ENCODE assay signal across 11 cellular contexts in genomic region chr1:37537378-37537777, GRCh38. TPM values are rescaled to one million over a fixed set of nuclear protein-coding genes. Genes with fewer than 3 reads are reported as not detected.
DNase-seq lines count a peak whose midpoint lies in the region; ATAC-seq and TF ChIP-seq lines count a peak whose summit lies in the region.
"Had no signal": no experiment of that assay in that cellular context is flagged by ENCODE, and none has a peak within 500 bp of the region (broad histone marks: within the 10 kb centered on the region; RNA-seq: fewer than 3 reads in every experiment).

No MANE protein-coding gene starts in this region.

- peak overlapping the region; percentile 67 for H3K27ac Mint-ChIP-seq in activated T-helper 17 cell treated with anti-CD3 and anti-CD28 coated beads, Interleukin-2, amount 50 U/mL, for 72 hours

- no peaks in the 10 kb centered on the region for H4K20me1 ChIP-seq in HCT116 (ENCODE audit: insufficient read depth)

- POLR2A ChIA-PET in HCT116 (lab: Charles Lee) = no interaction called here

- TF ChIP-seq POLR2A in HCT116 (IDR thresholded peaks at IDR 0.05; ENCODE audit: borderline replicate concordance, extremely low read depth, insufficient read depth, insufficient read length) = no peak

- TF ChIP-seq RAD21 in HCT116 (IDR thresholded peaks at IDR 0.05; ENCODE audit: low read depth) = no peak

- H3K27ac ChIP-seq in HCT116 (ENCODE audit: low read depth, low read length) = no peak overlapping the region
- H3K27ac ChIP-seq: C4-2B had no signal

- H3K9me3 ChIP-seq in HCT116 (ENCODE audit: control insufficient read depth in 1 of 2, insufficient read depth in 1 of 2, low read depth in 1 of 2, low read length in 2 of 2) = no peaks in the 10 kb centered on the region

- intact Hi-C loops in HCT116 (cut with micrococcal nuclease) = no loop called here

- peaks cover 24 to 31% of the 10 kb centered on the region in 2 experiments; a peak in 3 of 4 replicates for H3K36me3 ChIP-seq in HCT116 (ENCODE audit: control insufficient read depth in 1 of 2, insufficient read depth in 2 of 2, low read length in 2 of 2)

- H3K4me3 ChIP-seq in HCT116 (replicated peaks in 1 of 2; ENCODE audit: low read depth in 1 of 2, low read length in 2 of 2) (no peak overlapping the region), foreskin fibroblast (ENCODE audit: low read depth in 1 of 2, low read length in 2 of 2) (no peak overlapping the region)
- H3K4me3 ChIP-seq: smooth muscle cell had no signal

- peaks cover 13 to 35% of the 10 kb centered on the region in 2 experiments for H3K4me1 ChIP-seq in HCT116 (ENCODE audit: control insufficient read depth in 1 of 2, insufficient read depth in 2 of 2, low read length in 2 of 2)

- no peaks in the 10 kb centered on the region for H3K27me3 ChIP-seq in HCT116 (ENCODE audit: insufficient read depth, low read length)

- H3K4me3 Mint-ChIP-seq in activated T-helper 17 cell treated with anti-CD3 and anti-CD28 coated beads, Interleukin-2, amount 50 U/mL, for 72 hours = peak overlapping the region; percentile 35

- no peak overlapping the region for H3K9ac ChIP-seq in HCT116 (ENCODE audit: low read length)

- H3K9me2 ChIP-seq in HCT116 (ENCODE audit: insufficient read depth) = no peaks in the 10 kb centered on the region

- H3K4me1 Mint-ChIP-seq in activated T-helper 17 cell treated with anti-CD3 and anti-CD28 coated beads, Interleukin-2, amount 50 U/mL, for 72 hours = peaks cover 23% of the 10 kb centered on the region

- TF ChIP-seq CTCF in HCT116 (IDR thresholded peaks at IDR 0.05 in 2 of 3, conservative IDR thresholded peaks at IDR 0.05 in 1 of 3; ENCODE audit: borderline replicate concordance in 1 of 3, insufficient read depth in 1 of 3, low read depth in 2 of 3, low read length in 2 of 3) (no peak), foreskin fibroblast (IDR thresholded peaks at IDR 0.05; ENCODE audit: low read depth, low read length) (no peak)

- H3K36me3 Mint-ChIP-seq in activated T-helper 17 cell treated with anti-CD3 and anti-CD28 coated beads, Interleukin-2, amount 50 U/mL, for 72 hours (ENCODE audit: low read depth) = peaks cover 87% of the 10 kb centered on the region

- H2AFZ ChIP-seq in HCT116 (ENCODE audit: low read depth, low read length, poor library complexity, severe bottlenecking) = no peak overlapping the region

- no peak overlapping the region for H3K4me2 ChIP-seq in HCT116 (ENCODE audit: low read length)
- H3K4me2 ChIP-seq: smooth muscle cell had no signal

- H3K79me2 ChIP-seq in HCT116 (ENCODE audit: insufficient read depth, low read length) = peaks cover 13% of the 10 kb centered on the region

- ATAC-seq in HCT116 (no peak), GM21529 (IDR thresholded peaks at IDR 0.05; ENCODE audit: unreplicated experiment) (no peak)
- ATAC-seq in activated T-helper 17 cell treated with anti-CD3 and anti-CD28 coated beads, Interleukin-2, amount 50 U/mL, for 72 hours (replicated peaks) = peak; percentile 94

- H3K9me3 Mint-ChIP-seq in activated T-helper 17 cell treated with anti-CD3 and anti-CD28 coated beads, Interleukin-2, amount 50 U/mL, for 72 hours = no peaks in the 10 kb centered on the region

- DNase-seq in A172 (ENCODE audit: low spot score) (peak; percentile 13), HCT116 (ENCODE audit: low read depth, low spot score) (no peak), foreskin fibroblast (peak; percentile 81 to 89), SIG-M5 (lab: John Stamatoyannopoulos, UW) (no peak), nucleus accumbens (lab: John Stamatoyannopoulos, UW) (no peak), NOMO-1 (lab: John Stamatoyannopoulos, UW; ENCODE audit: unreplicated experiment in 2 of 2) (no peak)
- DNase-seq: NCI-H1694 had no signal

- CTCF ChIA-PET in HCT116 (lab: Charles Lee) = no interaction called here

- TSS peak; percentile 29 for BruUV-seq in HCT116 (replicated peaks; lab: Mats Ljungman, UMichigan)

- RAD21 ChIA-PET in HCT116 (lab: Charles Lee; ENCODE audit: low non-redundant PET in 1 of 2, low total read pairs in 2 of 2, uncharacterized antibody in 2 of 2, unreplicated experiment in 2 of 2) = no interaction called here

- H3K27me3 Mint-ChIP-seq in activated T-helper 17 cell treated with anti-CD3 and anti-CD28 coated beads, Interleukin-2, amount 50 U/mL, for 72 hours = no peaks in the 10 kb centered on the region

TF ChIP-seq in HCT116, 20 proteins besides CTCF, POLR2A, EP300 and RAD21 (continues in another document):
- TF ChIP-seq SIN3A (IDR thresholded peaks at IDR 0.05; ENCODE audit: low read depth) (no peak), POLR2AphosphoS5 (IDR thresholded peaks at IDR 0.05; ENCODE audit: low read depth, low read length) (no peak), SRF (IDR thresholded peaks at IDR 0.05; ENCODE audit: low read depth) (no peak), ZNF274 (IDR thresholded peaks at IDR 0.05; ENCODE audit: low read depth, low read length) (no peak), CBX3 (IDR thresholded peaks at IDR 0.05; ENCODE audit: low read depth) (no peak), ZFX (IDR thresholded peaks at IDR 0.05) (no peak), TCF7L2 (IDR thresholded peaks at IDR 0.05; ENCODE audit: borderline replicate concordance, extremely low read depth, insufficient read depth, insufficient read length) (no peak), EGR1 (IDR thresholded peaks at IDR 0.05; ENCODE audit: low read depth) (no peak), ZBTB33 (IDR thresholded peaks at IDR 0.05; ENCODE audit: extremely low read depth, insufficient replicate concordance, low read length) (no peak), JUND (IDR thresholded peaks at IDR 0.05) (no peak), MAX (IDR thresholded peaks at IDR 0.05) (no peak), EZH2 (IDR thresholded peaks at IDR 0.05) (no peak)
- TF ChIP-seq, protein P1, sequence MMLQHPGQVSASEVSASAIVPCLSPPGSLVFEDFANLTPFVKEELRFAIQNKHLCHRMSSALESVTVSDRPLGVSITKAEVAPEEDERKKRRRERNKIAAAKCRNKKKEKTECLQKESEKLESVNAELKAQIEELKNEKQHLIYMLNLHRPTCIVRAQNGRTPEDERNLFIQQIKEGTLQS (IDR thresholded peaks at IDR 0.05) = no peak

RNA-seq across cellular contexts. Expression of gene SNIP1, which starts 16.7 kb away (rescaled TPM):
- 5.1 and 5.3 TPM in 2 replicates for total RNA-seq in A172 (2014; rRNA removed; shearing (Covaris generic))
- 18.8 TPM for total RNA-seq in HCT116 (2021; ENCODE audit: unreplicated experiment)
- 6.0 and 6.1 TPM in 2 replicates for polyA plus RNA-seq in HCT116 (2012)
- 10 to 100 TPM; 26.3 to 31.9 TPM for total RNA-seq in activated T-helper 17 cell treated with anti-CD3 and anti-CD28 coated beads, Interleukin-2, amount 50 U/mL, for 72 hours

RNA-seq across cellular contexts. Expression of gene DNALI1, which starts 19.4 kb away (rescaled TPM):
- total RNA-seq in A172 (2014; rRNA removed; shearing (Covaris generic)) = not detected in 2 replicates
- 0.64 TPM for total RNA-seq in HCT116 (2021; ENCODE audit: unreplicated experiment)
- 0.39 and 0.55 TPM in 2 replicates for polyA plus RNA-seq in HCT116 (2012)
- total RNA-seq in activated T-helper 17 cell treated with anti-CD3 and anti-CD28 coated beads, Interleukin-2, amount 50 U/mL, for 72 hours = under 1 TPM in 1 of 2 donors, not detected in 1; 0.37 TPM

RNA-seq across cellular contexts. Expression of gene MEAF6, which starts 22.8 kb away (rescaled TPM):
- 68.5 and 83.0 TPM in 2 replicates for total RNA-seq in A172 (2014; rRNA removed; shearing (Covaris generic))
- 50.3 TPM for total RNA-seq in HCT116 (2021; ENCODE audit: unreplicated experiment)
- polyA plus RNA-seq in HCT116 (2012) = 19.8 and 29.1 TPM in 2 replicates
- 10 to 100 TPM; 53.1 to 56.8 TPM for total RNA-seq in activated T-helper 17 cell treated with anti-CD3 and anti-CD28 coated beads, Interleukin-2, amount 50 U/mL, for 72 hours

RNA-seq across cellular contexts. Expression of gene GNL2, which starts 58.4 kb away (rescaled TPM):
- 31.7 and 39.7 TPM in 2 replicates for total RNA-seq in A172 (2014; rRNA removed; shearing (Covaris generic))
- total RNA-seq in HCT116 (2021; ENCODE audit: unreplicated experiment) = 79.2 TPM
- polyA plus RNA-seq in HCT116 (2012) = 72.5 and 78.3 TPM in 2 replicates
- total RNA-seq in activated T-helper 17 cell treated with anti-CD3 and anti-CD28 coated beads, Interleukin-2, amount 50 U/mL, for 72 hours = 10 to 100 TPM; 48.8 to 76.6 TPM

Comparison
In these comparisons a context has a peak if more than half of its experiments do, and no peak if none do; other contexts are left out.
1. DNase-seq: peak in A172 (single experiment) and foreskin fibroblast (2 of 2); none in HCT116 (single experiment), SIG-M5 (single experiment), nucleus accumbens (0 of 56) and NOMO-1 (0 of 2).